In genomic region chr14:96702831-96703230, GRCh38 we compare ENCODE assay signal across 34 cellular contexts.
"Had no signal": no experiment of that assay in that cellular context is flagged by ENCODE, and none has a peak within 500 bp of the region (broad histone marks: within the 10 kb centered on the region; RNA-seq: fewer than 3 reads in every experiment).

No MANE protein-coding gene starts in this region.

- H3K4me3 ChIP-seq: MG63 had no signal

- H3K9ac ChIP-seq: KMS-11 had no signal

- H3K27me3 ChIP-seq: MG63 had no signal

- DNase-seq: Karpas-422, Kasumi-1, MG63, MM.1S, NCI-H1048, NCI-H1092, NCI-H1092 treated with DMSO at 0.1 percent for 48 hours, NCI-H1105, NCI-H1105 treated with DMSO at 0.1 percent for 48 hours, NCI-H1417, NCI-H1417 treated with DMSO at 0.1 percent for 48 hours, NCI-H1436, NCI-H1436 treated with DMSO at 0.1 percent for 48 hours, NCI-H146, NCI-H1694, NCI-H1694 treated with DMSO at 0.1 percent for 48 hours, NCI-H187, NCI-H187 treated with DMSO at 0.1 percent for 48 hours, NCI-H1930, NCI-H2029, NCI-H2029 treated with DMSO at 0.1 percent for 48 hours, NCI-H2081, NCI-H2081 treated with DMSO at 0.1 percent for 48 hours, NCI-H2107, NCI-H2171, NCI-H2171 treated with DMSO at 0.1 percent for 48 hours, NCI-H2227 treated with DMSO at 0.1 percent for 48 hours, NCI-H226, NCI-H345, NCI-H446, NCI-H446 treated with DMSO at 0.1 percent for 48 hours, NCI-H510A, NCI-H510A treated with DMSO at 0.1 percent for 48 hours had no signal

- H3K9me3 ChIP-seq: MG63 had no signal

- H3K4me2 ChIP-seq: KMS-11 had no signal

- H3K27ac ChIP-seq: KMS-11 had no signal

- H3K36me3 ChIP-seq: MG63 had no signal
